Comparison of ENCODE assay signal across 8 cellular contexts in genomic region chr6:159151266-159151855, GRCh38. TPM values are rescaled to one million over a fixed set of nuclear protein-coding genes. Genes with fewer than 3 reads are reported as not detected.
DNase-seq lines count a peak whose midpoint lies in the region; ATAC-seq, FAIRE-seq and TF ChIP-seq lines count a peak whose summit lies in the region.

No MANE protein-coding gene starts in this region.

- ATAC-seq in HepG2 = peak; percentile 53; the same call in 1 of the 3 replicates
- ATAC-seq in GM21529 (IDR thresholded peaks at IDR 0.05; ENCODE audit: unreplicated experiment) = no peak

- intact Hi-C loops in mammary epithelial cell (cut with micrococcal nuclease) = loop anchor here (1.0 kb wide), 1 partner anchor 143 kb away; no protein-coding TSS in a partner anchor
- intact Hi-C loops in HepG2 (cut with micrococcal nuclease; ENCODE audit: unreplicated experiment) = no loop called here

- peak; percentile 50 for DNase-seq in G401 (ENCODE audit: low spot score)
- DNase-seq in HPDE6-E6E7 (ENCODE audit: extremely low spot score) = peak; percentile 41
- peak; percentile 27 to 67 for DNase-seq in SJCRH30
- peak; percentile 19 for DNase-seq in mammary epithelial cell
- peak; percentile 34 for DNase-seq in HepG2 (ENCODE audit: low spot score)
- no peak for DNase-seq in suprapubic skin (ENCODE audit: low spot score in 2 of 2)
- no peak for DNase-seq in GF-D8 (lab: John Stamatoyannopoulos, UW)

- in situ Hi-C loops in G401 (cut with HindIII; ENCODE audit: low sequenced_read_pairs) = no loop called here
- in situ Hi-C loops in mammary epithelial cell (cut with MboI; ENCODE audit: low sequenced_read_pairs in 2 of 2) = no loop called here
- in situ Hi-C loops in HepG2 (cut with HindIII; ENCODE audit: extremely low pct_ligation_motif_present, low pct_unique_long_range_greater_than_20kb) = no loop called here

- H4K20me1 ChIP-seq in mammary epithelial cell (ENCODE audit: insufficient read depth, low read length) (no peaks in the 10 kb centered on the region), HepG2 (ENCODE audit: insufficient read depth, low read length) (no peaks in the 10 kb centered on the region)

- FAIRE-seq in HepG2 (lab: Jason Lieb, UNC) = peak; percentile 83

- 0 out of 2 replicates have a peak, but pooled peaks cover 4% of the 10 kb centered on the region for H3K9me3 ChIP-seq in SJCRH30 (replicated peaks)
- H3K9me3 ChIP-seq in mammary epithelial cell (replicated peaks; ENCODE audit: insufficient read depth, low read length) = no peaks in the 10 kb centered on the region
- peaks cover 12% of the 10 kb centered on the region for H3K9me3 ChIP-seq in HepG2 (ENCODE audit: low read length)
- peaks cover 2% of the 10 kb centered on the region for H3K9me3 ChIP-seq in suprapubic skin

- H3K36me3 ChIP-seq in SJCRH30 (no peaks in the 10 kb centered on the region), mammary epithelial cell (ENCODE audit: insufficient read depth, low read length) (no peaks in the 10 kb centered on the region), HepG2 (replicated peaks in 1 of 2; ENCODE audit: control insufficient read depth in 1 of 2, insufficient read depth in 2 of 2, low read length in 2 of 2) (no peaks in the 10 kb centered on the region), suprapubic skin (no peaks in the 10 kb centered on the region)

- H3K79me2 ChIP-seq in mammary epithelial cell (ENCODE audit: insufficient read depth, low read length) = no peaks in the 10 kb centered on the region
- H3K79me2 ChIP-seq in HepG2 (ENCODE audit: insufficient read depth, low read length) = no peaks in the 10 kb centered on the region

- H2AFZ ChIP-seq in mammary epithelial cell (ENCODE audit: low read depth, low read length) (no peak overlapping the region), HepG2 (ENCODE audit: low read length) (no peak overlapping the region)

- H3K4me3 ChIP-seq in SJCRH30 (no peak overlapping the region), mammary epithelial cell (replicated peaks in 1 of 3; ENCODE audit: insufficient read depth in 1 of 3, low read depth in 2 of 3, low read length in 3 of 3) (no peak overlapping the region), HepG2 (replicated peaks in 1 of 3; ENCODE audit: insufficient read depth in 1 of 3, low read depth in 2 of 3, low read length in 3 of 3) (no peak overlapping the region), suprapubic skin (no peak overlapping the region)

- TF ChIP-seq CTCF in mammary epithelial cell (conservative IDR thresholded peaks at IDR 0.05 in 1 of 2, IDR thresholded peaks at IDR 0.05 in 1 of 2; ENCODE audit: extremely low read depth in 1 of 2, insufficient read depth in 1 of 2, low read depth in 1 of 2, low read length in 2 of 2) (peak; percentile 82 to 86), HepG2 (CRISPR knock-in tag; IDR thresholded peaks at IDR 0.05) (peak; percentile 57), suprapubic skin (IDR thresholded peaks at IDR 0.05) (peak; percentile 53 to 84)

- 22% methylated on average over 7 of the region's 7 CpGs for WGBS in mammary epithelial cell (ENCODE audit: low coverage, missing lambda C conversion rate)
- WGBS in HepG2 (ENCODE audit: low lambda C conversion rate) = 15% methylated on average over 7 of the region's 7 CpGs
- WGBS in suprapubic skin = 23% methylated on average over 7 of the region's 7 CpGs

- BruUV-seq in mammary epithelial cell (replicated peaks; lab: Mats Ljungman, UMichigan) = no TSS peak
- no TSS peak for BruUV-seq in HepG2 (replicated peaks; lab: Mats Ljungman, UMichigan)

- CTCF ChIA-PET in mammary epithelial cell (lab: Charles Lee; ENCODE audit: low non-redundant PET) = no interaction called here
- CTCF ChIA-PET in HepG2 (lab: Yijun Ruan, JAX; ENCODE audit: low intra/inter-chr PET ratio, low total read pairs) = interaction anchor here (0.8 kb wide), 1 partner anchor 109 kb away, joined by 3 read pairs; no protein-coding TSS in a partner anchor

- H3K9ac ChIP-seq in mammary epithelial cell (ENCODE audit: insufficient read depth, low read length) (no peak overlapping the region), HepG2 (ENCODE audit: insufficient read depth, low read depth, low read length) (no peak overlapping the region)

- POLR2A ChIA-PET in HepG2 (lab: Yijun Ruan, JAX) = no interaction called here

- TF ChIP-seq EP300 in HepG2 (IDR thresholded peaks at IDR 0.05; ENCODE audit: low read depth in 2 of 2, low read length in 2 of 2) (no peak), HepG2 (CRISPR knock-in tag; IDR thresholded peaks at IDR 0.05; ENCODE audit: borderline replicate concordance) (no peak), suprapubic skin (IDR thresholded peaks at IDR 0.05) (no peak)

- H3K27me3 ChIP-seq in SJCRH30 (peaks cover 3% of the 10 kb centered on the region; the same call in 1 of the 2 replicates), mammary epithelial cell (ENCODE audit: insufficient read depth, low read length) (no peaks in the 10 kb centered on the region), HepG2 (ENCODE audit: control insufficient read depth in 1 of 2, insufficient read depth in 2 of 2, low read length in 2 of 2) (peaks cover 0 to 42% of the 10 kb centered on the region in 2 experiments; a peak in 2 of 5 replicates), suprapubic skin (no peaks in the 10 kb centered on the region)

- H3K27ac ChIP-seq in SJCRH30 (no peak overlapping the region), mammary epithelial cell (ENCODE audit: insufficient read depth, low read depth, low read length) (no peak overlapping the region), HepG2 (ENCODE audit: extremely low read length, insufficient read depth, low read length) (no peak overlapping the region), suprapubic skin (no peak overlapping the region)

- dilution Hi-C loops in mammary epithelial cell (cut with HindIII; ENCODE audit: low sequenced_read_pairs) = no loop called here

- no peak for TF ChIP-seq RAD21 in HepG2 (CRISPR knock-in tag; IDR thresholded peaks at IDR 0.05)

- H3K4me1 ChIP-seq in SJCRH30 (no peaks in the 10 kb centered on the region), mammary epithelial cell (ENCODE audit: insufficient read depth, low read length) (no peaks in the 10 kb centered on the region), HepG2 (ENCODE audit: insufficient read depth, low read length) (no peaks in the 10 kb centered on the region), suprapubic skin (peaks cover 5% of the 10 kb centered on the region)

- TF ChIP-seq POLR2A in HepG2 (IDR thresholded peaks at IDR 0.05; ENCODE audit: insufficient read depth in 1 of 2, low read depth in 2 of 2, low read length in 2 of 2) (no peak), suprapubic skin (IDR thresholded peaks at IDR 0.05) (no peak)

- H3K4me2 ChIP-seq in mammary epithelial cell (ENCODE audit: insufficient read depth, low read depth, low read length) (no peak overlapping the region), HepG2 (ENCODE audit: low read depth, low read length) (no peak overlapping the region)

TF ChIP-seq in HepG2, 621 proteins besides CTCF, POLR2A, EP300 and RAD21:
- TF ChIP-seq HMGXB4 (CRISPR knock-in tag; IDR thresholded peaks at IDR 0.05; ENCODE audit: borderline replicate concordance in 1 of 2, low read depth in 1 of 2) (0 out of 4 replicates have a peak, but pooled peaks of 1 of the 2 experiments have one; percentile 17), ZNF713 (CRISPR knock-in tag; IDR thresholded peaks at IDR 0.05) (no peak), TMF1 (CRISPR knock-in tag; IDR thresholded peaks at IDR 0.05; ENCODE audit: low read depth) (no peak)

RNA-seq across cellular contexts. Expression of gene FNDC1, which starts 17.8 kb away (rescaled TPM):
- total RNA-seq in G401 (2014; rRNA removed; shearing (Covaris generic)) = 0.06 TPM in 1 of 2 replicates, not detected in the other
- not detected in 2 replicates for total RNA-seq in SJCRH30 (2014; rRNA removed; shearing (Covaris generic))
- total RNA-seq in mammary epithelial cell = under 1 TPM; 0.05 to 0.33 TPM
- polyA plus RNA-seq in mammary epithelial cell = not detected
- not detected for polyA minus RNA-seq in mammary epithelial cell
- total RNA-seq in HepG2 (2016; rRNA removed; fragmentation: Illumina TruSeq; extraction: Trizol) = not detected in 2 replicates
- total RNA-seq in HepG2 (2016; cell fraction: cytosol; rRNA removed; fragmentation: Illumina TruSeq; extraction: Trizol; ENCODE audit: low read depth) = not detected in 2 replicates
- not detected in 2 replicates for total RNA-seq in HepG2 (2016; cell fraction: insoluble cytoplasmic fraction; rRNA removed; fragmentation: Illumina TruSeq; extraction: Trizol)
- not detected in 2 replicates for total RNA-seq in HepG2 (2016; cell fraction: membrane; rRNA removed; fragmentation: Illumina TruSeq; extraction: Trizol)
- total RNA-seq in HepG2 (2016; cell fraction: nucleus; rRNA removed; fragmentation: Illumina TruSeq; extraction: Trizol) = not detected in 2 replicates
- not detected in 2 replicates for polyA plus RNA-seq in HepG2 (2011; rRNA removed)
- not detected in 2 replicates for polyA plus RNA-seq in HepG2 (2011; cell fraction: cytosol; rRNA removed)
- not detected in 2 replicates for polyA plus RNA-seq in HepG2 (2011; cell fraction: nucleus; rRNA removed)
- polyA plus RNA-seq in HepG2 (2012) = not detected in 2 replicates
- not detected in 2 replicates for polyA plus RNA-seq in HepG2 (2016; cell fraction: cytosol; fragmentation: Illumina TruSeq; extraction: Trizol; ENCODE audit: low read depth)
- not detected in 2 replicates for polyA plus RNA-seq in HepG2 (2016; cell fraction: insoluble cytoplasmic fraction; fragmentation: Illumina TruSeq; extraction: Trizol; ENCODE audit: low read depth)
- not detected in 2 replicates for polyA plus RNA-seq in HepG2 (2016; cell fraction: membrane; fragmentation: Illumina TruSeq; extraction: Trizol; ENCODE audit: low read depth)
- polyA plus RNA-seq in HepG2 (2016; cell fraction: nucleus; fragmentation: Illumina TruSeq; extraction: Trizol; ENCODE audit: insufficient read depth, low read depth) = not detected in 2 replicates
- not detected in 2 replicates for polyA minus RNA-seq in HepG2 (2011; rRNA and poly(A)+ RNA removed; ENCODE audit: low replicate concordance)
- polyA minus RNA-seq in HepG2 (2011; cell fraction: cytosol; rRNA and poly(A)+ RNA removed) = not detected in 2 replicates
- polyA minus RNA-seq in HepG2 (2011; cell fraction: nucleus; rRNA and poly(A)+ RNA removed) = not detected in 2 replicates
- total RNA-seq in suprapubic skin = under 1 TPM in 3 of 4 donors, not detected in 1; 0.13 to 0.89 (median 0.15) TPM

Comparison
In these comparisons a context has a peak if more than half of its experiments do, and no peak if none do; other contexts are left out.
1. DNase-seq: peak in G401 (single experiment), HPDE6-E6E7 (single experiment), SJCRH30 (2 of 2), mammary epithelial cell (single experiment) and HepG2 (single experiment); none in suprapubic skin (0 of 2) and GF-D8 (single experiment).
2. Peak in every context shown above with its lines, with median percentiles within 50 percentile points of each other: CTCF ChIP-seq.